ENCODE assay signal across 9 cellular contexts in genomic region chr4:184163813-184164212, GRCh38. TPM values are rescaled to one million over a fixed set of nuclear protein-coding genes. Genes with fewer than 3 reads are reported as not detected.
DNase-seq lines count a peak whose midpoint lies in the region; ATAC-seq and TF ChIP-seq lines count a peak whose summit lies in the region.
"Had no signal": no experiment of that assay in that cellular context is flagged by ENCODE, and none has a peak within 500 bp of the region (broad histone marks: within the 10 kb centered on the region; RNA-seq: fewer than 3 reads in every experiment).

No MANE protein-coding gene starts in this region.

- H3K4me1 Mint-ChIP-seq in neural crest cell, result peaks cover 4% of the 10 kb centered on the region
- peaks cover 0 to under 1% of the 10 kb centered on the region in 2 donors for H3K4me1 Mint-ChIP-seq in effector memory CD8-positive, alpha-beta T cell (ENCODE audit: low read depth in 2 of 2)

- H3K36me3 ChIP-seq in DOHH2 (ENCODE audit: control insufficient read depth, low read length), result no peaks in the 10 kb centered on the region
- no peaks in the 10 kb centered on the region for H3K36me3 ChIP-seq in esophagus muscularis mucosa
- H3K36me3 ChIP-seq: SJSA1 had no signal

- in situ Hi-C loops in SK-MEL-5 (cut with HindIII; ENCODE audit: low pct_unique_long_range_greater_than_20kb, low sequenced_read_pairs), result no loop called here

- H3K79me2 ChIP-seq in DOHH2 (ENCODE audit: control insufficient read depth, low read length), result no peaks in the 10 kb centered on the region

- intact Hi-C loops in esophagus muscularis mucosa (cut with DNase I), result no loop called here

- H3K4me3 ChIP-seq in DOHH2 (ENCODE audit: low read length) (no peak overlapping the region), esophagus muscularis mucosa (no peak overlapping the region)
- H3K4me3 ChIP-seq: SJSA1 had no signal

- no peaks in the 10 kb centered on the region for H3K4me1 ChIP-seq in DOHH2 (ENCODE audit: control insufficient read depth, low read length)
- H3K4me1 ChIP-seq in esophagus muscularis mucosa, result peaks cover 9 to 12% (median 9%) of the 10 kb centered on the region in 4 donors

- no peak overlapping the region for H3K27ac Mint-ChIP-seq in neural crest cell (ENCODE audit: unreplicated experiment)
- H3K27ac Mint-ChIP-seq in effector memory CD8-positive, alpha-beta T cell, result no peak overlapping the region

- H3K4me2 ChIP-seq in DOHH2 (ENCODE audit: low read length), result no peak overlapping the region

- H3K4me3 Mint-ChIP-seq in neural crest cell, result no peak overlapping the region
- no peak overlapping the region for H3K4me3 Mint-ChIP-seq in effector memory CD8-positive, alpha-beta T cell

- no peaks in the 10 kb centered on the region for H4K20me1 ChIP-seq in DOHH2 (ENCODE audit: control insufficient read depth, insufficient read depth, low read depth, low read length)

- peaks cover 46% of the 10 kb centered on the region for H3K27me3 Mint-ChIP-seq in neural crest cell (ENCODE audit: low read depth)
- peaks cover 58 to 86% of the 10 kb centered on the region in 2 donors for H3K27me3 Mint-ChIP-seq in effector memory CD8-positive, alpha-beta T cell

- H3K9me3 ChIP-seq in DOHH2 (ENCODE audit: control insufficient read depth, insufficient read depth, low read length), result no peaks in the 10 kb centered on the region
- H3K9me3 ChIP-seq in esophagus muscularis mucosa, result no peaks in the 10 kb centered on the region
- H3K9me3 ChIP-seq: SJSA1 had no signal

- H3F3A ChIP-seq in DOHH2 (ENCODE audit: control insufficient read depth, insufficient read depth), result no peaks in the 10 kb centered on the region

- no peak for TF ChIP-seq POLR2A in esophagus muscularis mucosa (IDR thresholded peaks at IDR 0.05; ENCODE audit: low read depth)

- H3K27ac ChIP-seq in DOHH2 (ENCODE audit: low read depth, low read length) (no peak overlapping the region), esophagus muscularis mucosa (replicated peaks in 1 of 4) (no peak overlapping the region)
- H3K27ac ChIP-seq: SJSA1 had no signal

- peak; percentile 27 for TF ChIP-seq CTCF in DOHH2 (IDR thresholded peaks at IDR 0.05; ENCODE audit: low read depth, low read length, poor library complexity, severe bottlenecking)
- peak; percentile 49 to 58 (median 50) for TF ChIP-seq CTCF in esophagus muscularis mucosa (IDR thresholded peaks at IDR 0.05)
- TF ChIP-seq CTCF in neural crest cell (conservative IDR thresholded peaks at IDR 0.05), result peak; percentile 83

- no peaks in the 10 kb centered on the region for H3K9me2 ChIP-seq in DOHH2 (replicated peaks; ENCODE audit: control insufficient read depth, low read length)

- no peaks in the 10 kb centered on the region for H3K9me3 Mint-ChIP-seq in neural crest cell
- H3K9me3 Mint-ChIP-seq in effector memory CD8-positive, alpha-beta T cell, result no peaks in the 10 kb centered on the region

- DNase-seq in HT-29 (ENCODE audit: low spot score), result peak; percentile 33
- DNase-seq in SK-MEL-5 (ENCODE audit: low read depth, low spot score), result peak; percentile 67
- peak; percentile 86 for DNase-seq in esophagus muscularis mucosa (ENCODE audit: extremely low spot score)
- DNase-seq in neural crest cell (ENCODE audit: low read depth, low spot score), result peak; percentile 63
- no peak for DNase-seq in effector memory CD8-positive, alpha-beta T cell
- no peak for DNase-seq in NCI-H128 (lab: John Stamatoyannopoulos, UW; ENCODE audit: unreplicated experiment)

- WGBS in esophagus muscularis mucosa, result 29% methylated on average over 6 of the region's 8 CpGs

- no peak for TF ChIP-seq EP300 in esophagus muscularis mucosa (IDR thresholded peaks at IDR 0.05)

- H3K27me3 ChIP-seq in DOHH2 (ENCODE audit: control insufficient read depth, low read length) (peaks cover 28% of the 10 kb centered on the region), esophagus muscularis mucosa (peaks cover 0 to 14% (median 0%) of the 10 kb centered on the region in 4 donors)
- H3K27me3 ChIP-seq: SJSA1 had no signal

- ATAC-seq in GM21717 (IDR thresholded peaks at IDR 0.05; ENCODE audit: unreplicated experiment), result no peak
- ATAC-seq in effector memory CD8-positive, alpha-beta T cell (replicated peaks), result no peak

- H3K36me3 Mint-ChIP-seq in neural crest cell (ENCODE audit: low read depth), result no peaks in the 10 kb centered on the region
- no peaks in the 10 kb centered on the region for H3K36me3 Mint-ChIP-seq in effector memory CD8-positive, alpha-beta T cell (ENCODE audit: insufficient read depth)

RNA-seq across cellular contexts. Expression of gene ENPP6, which starts 53.9 kb away (rescaled TPM):
- total RNA-seq in HT-29 (2014; rRNA removed; shearing (Covaris generic)), result not detected in 2 replicates
- not detected in 2 replicates for total RNA-seq in SK-MEL-5 (2014; rRNA removed; shearing (Covaris generic))
- not detected in 2 replicates for polyA plus RNA-seq in SK-MEL-5 (2015; cell fraction: cytosol; rRNA removed)
- not detected in 2 replicates for polyA plus RNA-seq in SK-MEL-5 (2015; cell fraction: nucleus; rRNA removed)
- 1 to 10 TPM in 1 of 4 donors, under 1 TPM in 3; 0.42 to 1.1 (median 0.92) TPM for total RNA-seq in esophagus muscularis mucosa
- total RNA-seq in neural crest cell, result not detected in 2 replicates
- total RNA-seq: SJSA1 had no signal

Comparison
In these comparisons a context has a peak if more than half of its experiments do, and no peak if none do; other contexts are left out.
1. CTCF ChIP-seq: peak in every context shown above with its lines; median percentile 83 in neural crest cell; 50 in esophagus muscularis mucosa; 27 in DOHH2.
2. DNase-seq: peak in HT-29 (single experiment), SK-MEL-5 (single experiment), esophagus muscularis mucosa (single experiment) and neural crest cell (single experiment); none in effector memory CD8-positive, alpha-beta T cell (0 of 3) and NCI-H128 (single experiment).